In the genomic region with DNA sequence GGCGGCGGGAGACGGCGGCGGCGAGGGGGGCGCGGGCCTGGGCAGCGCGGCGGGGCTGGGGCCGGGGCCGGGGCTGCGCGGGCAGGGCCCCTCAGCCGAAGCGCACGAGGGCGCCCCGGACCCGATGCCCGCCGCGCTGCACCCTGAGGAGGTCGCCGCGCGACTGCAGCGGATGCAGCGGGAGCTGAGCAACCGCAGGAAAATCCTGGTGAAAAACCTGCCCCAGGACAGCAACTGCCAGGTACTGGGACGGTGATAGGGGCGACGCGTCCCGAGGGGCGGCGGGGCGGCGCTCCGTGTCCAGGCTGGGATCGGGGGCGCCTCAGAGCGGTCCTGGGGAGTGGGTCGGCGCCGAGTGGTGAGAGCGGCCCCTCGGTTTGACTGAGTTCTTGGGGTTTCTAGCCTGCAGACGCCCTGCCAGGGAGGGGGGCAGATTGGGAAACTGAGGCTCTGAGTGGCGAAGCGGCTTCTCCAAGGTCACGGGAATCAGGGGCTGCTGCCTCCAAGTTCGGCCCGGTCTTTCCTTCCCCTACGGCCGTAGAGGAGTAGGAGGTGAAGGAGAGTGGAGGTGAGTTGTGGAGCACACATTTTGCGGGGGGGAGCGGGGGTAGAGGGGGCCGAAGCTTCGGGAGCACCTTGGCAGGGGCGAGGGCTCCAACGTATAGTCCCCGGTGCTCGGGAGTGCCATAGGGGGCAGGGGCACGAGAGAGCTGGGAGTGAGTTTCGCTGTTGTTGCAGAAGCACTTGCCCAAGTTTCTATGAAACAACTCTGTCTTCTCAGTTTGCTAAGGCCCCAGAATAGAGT, we compare ENCODE assay signal across 8 cellular contexts. TPM values are rescaled to one million over a fixed set of nuclear protein-coding genes. Genes with fewer than 3 reads are reported as not detected.
DNase-seq lines count a peak whose midpoint lies in the region; ATAC-seq, FAIRE-seq and TF ChIP-seq lines count a peak whose summit lies in the region.

No MANE protein-coding gene starts in this region.

- CTCF ChIA-PET in CD8-positive, alpha-beta memory T cell (lab: Charles Lee): interaction anchor here (0.8 to 1.3 kb wide), 3 partner anchors 9 to 320 kb away, joined by 3 to 4 read pairs (median 3); no protein-coding TSS in a partner anchor

- H3K4me3 Mint-ChIP-seq in CD8-positive, alpha-beta memory T cell: peak overlapping the region; percentile 86 to 97 (median 90)
- peak overlapping the region; percentile 86 to 88 for H3K4me3 Mint-ChIP-seq in activated T-cell treated with anti-CD3 and anti-CD28 coated beads, Interleukin-2, amount 50 U/mL, for 72 hours
- H3K4me3 Mint-ChIP-seq in nephron: peak overlapping the region; percentile 92 to 98 (median 98)

- no peaks in the 10 kb centered on the region for H3K9me3 ChIP-seq in CD8-positive, alpha-beta memory T cell (ENCODE audit: low read length)

- ATAC-seq in GM21515 (IDR thresholded peaks at IDR 0.05; ENCODE audit: unreplicated experiment) (peak; percentile 19), GM18517 (IDR thresholded peaks at IDR 0.05; ENCODE audit: unreplicated experiment) (no peak)
- peak; percentile 63 to 65 for ATAC-seq in activated T-cell treated with anti-CD3 and anti-CD28 coated beads, Interleukin-2, amount 50 U/mL, for 72 hours (replicated peaks in 1 of 2)

- H3K36me3 ChIP-seq in CD8-positive, alpha-beta memory T cell (ENCODE audit: insufficient read depth, low read length): no peaks in the 10 kb centered on the region

- peaks cover 0 to 1% of the 10 kb centered on the region in 2 donors for H3K27me3 Mint-ChIP-seq in CD8-positive, alpha-beta memory T cell
- peaks cover 5% of the 10 kb centered on the region for H3K27me3 Mint-ChIP-seq in activated T-cell treated with anti-CD3 and anti-CD28 coated beads, Interleukin-2, amount 50 U/mL, for 72 hours (ENCODE audit: low read depth)
- H3K27me3 Mint-ChIP-seq in nephron (ENCODE audit: low read depth): peaks cover 5% of the 10 kb centered on the region

- peak in 3 of 5 donors; percentile 9 to 56 (median 19) for DNase-seq in CD8-positive, alpha-beta memory T cell
- DNase-seq in NCI-H2227 (lab: John Stamatoyannopoulos, UW; ENCODE audit: unreplicated experiment): peak; percentile 51
- DNase-seq in activated T-cell treated with anti-CD3 and anti-CD28 coated beads, Interleukin-2, amount 50 U/mL, for 72 hours: peak in 1 of 2 donors; percentile 8
- peak; percentile 43 for DNase-seq in fibroblast of pulmonary artery (ENCODE audit: low read depth)
- DNase-seq in RCC 7860 (ENCODE audit: low spot score): no peak

- no peak for FAIRE-seq in RCC 7860 (lab: Jason Lieb, UNC)

- peaks cover 0 to 6% (median 0%) of the 10 kb centered on the region in 3 donors for H3K36me3 Mint-ChIP-seq in CD8-positive, alpha-beta memory T cell
- H3K36me3 Mint-ChIP-seq in activated T-cell treated with anti-CD3 and anti-CD28 coated beads, Interleukin-2, amount 50 U/mL, for 72 hours (ENCODE audit: insufficient read depth in 2 of 2): no peaks in the 10 kb centered on the region
- H3K36me3 Mint-ChIP-seq in nephron (ENCODE audit: low read depth): no peaks in the 10 kb centered on the region

- H3K9me3 Mint-ChIP-seq in CD8-positive, alpha-beta memory T cell: no peaks in the 10 kb centered on the region
- no peaks in the 10 kb centered on the region for H3K9me3 Mint-ChIP-seq in activated T-cell treated with anti-CD3 and anti-CD28 coated beads, Interleukin-2, amount 50 U/mL, for 72 hours
- H3K9me3 Mint-ChIP-seq in nephron: no peaks in the 10 kb centered on the region

- H3K4me1 ChIP-seq in CD8-positive, alpha-beta memory T cell (ENCODE audit: insufficient read depth, low read length): peaks cover 11% of the 10 kb centered on the region

- peaks cover 15 to 49% (median 26%) of the 10 kb centered on the region in 3 donors for H3K4me1 Mint-ChIP-seq in CD8-positive, alpha-beta memory T cell
- peaks cover 21% of the 10 kb centered on the region for H3K4me1 Mint-ChIP-seq in activated T-cell treated with anti-CD3 and anti-CD28 coated beads, Interleukin-2, amount 50 U/mL, for 72 hours (ENCODE audit: low read depth)
- H3K4me1 Mint-ChIP-seq in nephron: peaks cover 21% of the 10 kb centered on the region

- POLR2A ChIA-PET in CD8-positive, alpha-beta memory T cell (lab: Charles Lee): interaction anchor here (0.6 to 1.2 kb wide), 2 partner anchors 15 to 332 kb away, joined by 3 to 4 read pairs; no protein-coding TSS in a partner anchor

- peak overlapping the region; percentile 11 for H3K27ac ChIP-seq in CD8-positive, alpha-beta memory T cell (ENCODE audit: low read depth, low read length)

- H3K27ac Mint-ChIP-seq in CD8-positive, alpha-beta memory T cell: peak overlapping the region; percentile 62 to 94 (median 89)
- peak overlapping the region; percentile 68 for H3K27ac Mint-ChIP-seq in activated T-cell treated with anti-CD3 and anti-CD28 coated beads, Interleukin-2, amount 50 U/mL, for 72 hours
- peak overlapping the region; percentile 95 to 99 (median 97) for H3K27ac Mint-ChIP-seq in nephron

- peak overlapping the region; percentile 64 for H3K4me3 ChIP-seq in CD8-positive, alpha-beta memory T cell (ENCODE audit: low read length)
- H3K4me3 ChIP-seq in fibroblast of pulmonary artery (replicated peaks; ENCODE audit: low read depth, low read length): peak overlapping the region; percentile 75

- no peaks in the 10 kb centered on the region for H3K27me3 ChIP-seq in CD8-positive, alpha-beta memory T cell (ENCODE audit: insufficient read depth, low read length, poor library complexity, severe bottlenecking)

- TF ChIP-seq CTCF in fibroblast of pulmonary artery (IDR thresholded peaks at IDR 0.05; ENCODE audit: low read length, missing control alignments): no peak
- TF ChIP-seq CTCF in nephron (IDR thresholded peaks at IDR 0.05; ENCODE audit: unreplicated experiment in 3 of 3): no peak

RNA-seq across cellular contexts. Expression of gene RAVER2, which starts 0.5 kb away (rescaled TPM):
- 1 to 10 TPM; 6.7 to 6.8 TPM for total RNA-seq in CD8-positive, alpha-beta memory T cell
- 1.5 TPM for polyA plus RNA-seq in CD8-positive, alpha-beta memory T cell
- total RNA-seq in activated T-cell treated with anti-CD3 and anti-CD28 coated beads, Interleukin-2, amount 50 U/mL, for 72 hours: 1 to 10 TPM; 2.7 to 3.0 TPM
